8 cellular contexts compared by ENCODE assay signal in the genomic region with DNA sequence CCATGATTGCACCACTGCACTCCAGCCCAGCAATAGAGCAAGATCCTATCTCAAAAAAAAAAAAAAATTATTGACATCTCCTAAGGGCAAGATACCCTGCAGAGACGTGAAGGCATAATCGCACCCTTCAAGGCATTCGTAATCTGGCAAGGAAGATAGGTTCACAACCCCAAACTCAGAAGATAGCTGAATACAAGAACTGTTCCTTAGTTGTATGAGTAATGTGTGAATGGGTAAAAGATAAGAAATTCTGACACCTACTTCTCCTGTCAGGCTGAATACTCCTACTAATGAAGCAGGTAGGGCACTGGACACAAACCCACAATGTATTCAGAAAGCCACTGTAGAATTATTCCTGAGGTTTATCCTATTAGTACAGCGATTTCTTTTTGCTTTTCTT.
"Had no signal": no experiment of that assay in that cellular context is flagged by ENCODE, and none has a peak within 500 bp of the region (broad histone marks: within the 10 kb centered on the region; RNA-seq: fewer than 3 reads in every experiment).

No MANE protein-coding gene starts in this region.

- H3K4me1 ChIP-seq: HAP-1 had no signal

- DNase-seq: GM23248, GOT3, H7, H9, HCEC 1CT, HFFc6 had no signal

- H3K4me3 ChIP-seq: GM23248, GM23338, HAP-1 had no signal

- H3K4me2 ChIP-seq: GM23338 had no signal

- H3K36me3 ChIP-seq: HAP-1 had no signal

- H3K27ac ChIP-seq: GM23248 had no signal

- H3K9ac ChIP-seq: GM23248 had no signal
